In genomic region chr6:153668758-153669157, GRCh38 we compare ENCODE assay signal across 31 cellular contexts.
"Had no signal": no experiment of that assay in that cellular context is flagged by ENCODE, and none has a peak within 500 bp of the region (broad histone marks: within the 10 kb centered on the region; RNA-seq: fewer than 3 reads in every experiment).

No MANE protein-coding gene starts in this region.

- H3K4me3 ChIP-seq: adrenal gland, body of pancreas, cardiac muscle cell, colonic mucosa, esophagus muscularis mucosa, gastrocnemius medialis, heart left ventricle had no signal

- DNase-seq: activated CD4-positive, alpha-beta memory T cell treated with anti-CD3 and anti-CD28 coated beads for 36 hours; activated CD4-positive, alpha-beta T cell treated with anti-CD3 and anti-CD28 coated beads for 36 hours; activated CD4-positive, alpha-beta T cell treated with anti-CD3 and anti-CD28 coated beads, Interleukin-2, amount 10 ng/mL, durations not matched to agents 24 days and 14 days; activated CD4-positive, CD25-positive, alpha-beta regulatory T cell; activated CD4-positive, CD25-positive, alpha-beta regulatory T cell treated with anti-CD3 and anti-CD28 coated beads, Interleukin-2, amount 50 U/mL, for 72 hours; activated CD8-positive, alpha-beta memory T cell treated with anti-CD3 and anti-CD28 coated beads, Interleukin-2, amount 10 ng/mL, durations not matched to agents 7 days and 5 days; activated CD8-positive, alpha-beta memory T cell treated with anti-CD3 and anti-CD28 coated beads, Interleukin-2, amount 50 U/mL, for 4 hours; activated CD8-positive, alpha-beta T cell treated with anti-CD3 and anti-CD28 coated beads, Interleukin-2, amount 10 ng/mL, durations not matched to agents 7 days and 5 days; activated effector memory CD4-positive, alpha-beta T cell treated with anti-CD3 and anti-CD28 coated beads, Interleukin-2, amount 50 U/mL, for 16 hours; activated naive CD4-positive, alpha-beta T cell treated with anti-CD3 and anti-CD28 coated beads for 36 hours; activated naive CD8-positive, alpha-beta T cell treated with anti-CD3 and anti-CD28 coated beads for 36 hours; activated naive CD8-positive, alpha-beta T cell treated with anti-CD3 and anti-CD28 coated beads, Interleukin-2, amount 50 U/mL, for 24 hours; activated T-cell treated with anti-CD3 and anti-CD28 coated beads, Interleukin-2, amount 50 U/mL, for 1 hour; activated T-cell treated with anti-CD3 and anti-CD28 coated beads, Interleukin-2, amount 50 U/mL, for 48 hours; adrenal gland; amygdala; aorta; body of pancreas; central memory CD4-positive, alpha-beta T cell; cerebellar nuclear complex; colonic mucosa; effector CD8-positive, alpha-beta T cell; erythroblast; foreskin keratinocyte; gastrocnemius medialis; glutamatergic neuron; heart left ventricle; T-helper 17 cell; T1000 had no signal

- ATAC-seq: activated CD4-positive, alpha-beta T cell treated with anti-CD3 and anti-CD28 coated beads for 36 hours; activated CD8-positive, alpha-beta memory T cell treated with anti-CD3 and anti-CD28 coated beads, Interleukin-2, amount 10 ng/mL, durations not matched to agents 7 days and 5 days; activated CD8-positive, alpha-beta T cell treated with anti-CD3 and anti-CD28 coated beads, Interleukin-2, amount 10 ng/mL, durations not matched to agents 7 days and 5 days; activated naive CD8-positive, alpha-beta T cell treated with anti-CD3 and anti-CD28 coated beads, Interleukin-2, amount 50 U/mL, for 24 hours; body of pancreas; foreskin keratinocyte; gastrocnemius medialis; heart left ventricle; T-helper 17 cell had no signal
